ENCODE assay signal across 19 cellular contexts in the genomic region with DNA sequence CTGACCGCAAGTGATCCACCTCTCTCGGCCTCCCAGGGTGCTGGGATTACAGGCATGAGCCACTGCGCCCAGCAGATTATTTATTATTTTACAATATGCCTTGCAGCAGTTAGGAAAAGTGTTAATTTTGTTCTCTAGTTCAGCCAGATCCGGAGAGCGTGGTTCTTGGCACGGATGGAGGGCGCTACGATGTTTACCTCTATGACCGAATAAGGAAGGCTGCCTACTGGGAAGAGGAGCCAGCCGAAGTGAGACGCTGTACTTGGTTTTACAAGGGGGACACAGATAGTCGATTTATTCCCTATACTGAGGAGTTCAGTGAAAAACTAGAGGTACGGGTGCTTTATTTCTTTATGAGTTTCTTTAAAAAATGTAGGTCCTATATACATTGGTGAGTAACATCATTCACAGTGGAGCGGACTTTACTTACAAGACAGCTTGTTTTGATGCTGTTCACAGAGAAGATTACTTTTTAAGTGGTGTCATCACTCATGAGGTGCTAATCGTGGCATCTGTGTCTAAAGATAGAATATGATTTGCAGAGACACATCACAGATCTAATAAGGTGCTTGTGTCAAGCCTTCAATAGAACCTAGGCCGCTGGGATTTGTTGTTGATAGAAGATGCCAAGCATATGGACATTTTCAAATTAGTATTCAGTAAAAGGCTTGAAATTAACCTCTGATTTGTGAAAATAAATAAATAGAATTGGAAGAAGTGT. TPM values are rescaled to one million over a fixed set of nuclear protein-coding genes. Genes with fewer than 3 reads are reported as not detected.
DNase-seq lines count a peak whose midpoint lies in the region; ATAC-seq and TF ChIP-seq lines count a peak whose summit lies in the region.
"Had no signal": no experiment of that assay in that cellular context is flagged by ENCODE, and none has a peak within 500 bp of the region (broad histone marks: within the 10 kb centered on the region; RNA-seq: fewer than 3 reads in every experiment).

No MANE protein-coding gene starts in this region.

- H3K4me1 ChIP-seq in right cardiac atrium (ENCODE audit: control insufficient read depth, insufficient read depth, low read length) (no peaks in the 10 kb centered on the region), mucosa of stomach (ENCODE audit: control insufficient read depth, insufficient read depth, low read length) (no peaks in the 10 kb centered on the region), rectal smooth muscle tissue (ENCODE audit: control insufficient read depth, insufficient read depth, low read length) (no peaks in the 10 kb centered on the region)
- H3K4me1 ChIP-seq: BE2C had no signal

- H3K9me3 Mint-ChIP-seq in glutamatergic neuron (ENCODE audit: unreplicated experiment): no peaks in the 10 kb centered on the region
- H3K9me3 Mint-ChIP-seq: CD4-positive, CD25-positive, alpha-beta regulatory T cell; CD8-positive, alpha-beta memory T cell; H9 had no signal

- 74% methylated on average over 16 of the region's 16 CpGs for WGBS in right cardiac atrium

- H3K9me3 ChIP-seq in right cardiac atrium (ENCODE audit: control insufficient read depth, low read length): no peaks in the 10 kb centered on the region
- no peaks in the 10 kb centered on the region for H3K9me3 ChIP-seq in mucosa of stomach (ENCODE audit: control insufficient read depth, low read length)
- H3K9me3 ChIP-seq: BE2C had no signal

- no peaks in the 10 kb centered on the region for H3K36me3 ChIP-seq in mucosa of stomach (ENCODE audit: control insufficient read depth, insufficient read depth, low read length)
- peaks cover 11% of the 10 kb centered on the region for H3K36me3 ChIP-seq in rectal smooth muscle tissue (ENCODE audit: control insufficient read depth, insufficient read depth, low read length)

- DNase-seq in right cardiac atrium (no peak), Right ventricle myocardium inferior (ENCODE audit: missing footprints) (no peak), glutamatergic neuron (no peak), cortex of kidney (lab: John Stamatoyannopoulos, UW) (no peak)
- DNase-seq: ACHN; BE2C; C1 segment of cervical spinal cord; CD4-positive, CD25-positive, alpha-beta regulatory T cell; CD8-positive, alpha-beta memory T cell; COR-L47; DMS 273 treated with DMSO at 0.1 percent for 48 hours; DMS53; DND-41; GOT3; H9; IMR-90 had no signal

- H3K27me3 ChIP-seq in right cardiac atrium (ENCODE audit: control insufficient read depth, insufficient read depth): no peaks in the 10 kb centered on the region
- H3K27me3 ChIP-seq in mucosa of stomach (ENCODE audit: control insufficient read depth, insufficient read depth, low read length): no peaks in the 10 kb centered on the region
- H3K27me3 ChIP-seq in rectal smooth muscle tissue (ENCODE audit: control insufficient read depth, insufficient read depth, low read length): no peaks in the 10 kb centered on the region
- H3K27me3 ChIP-seq: BE2C had no signal

- ATAC-seq in right cardiac atrium: peak in 1 of 2 donors; percentile 55
- no peak for ATAC-seq in Right ventricle myocardium inferior
- ATAC-seq in GM21528 (IDR thresholded peaks at IDR 0.05; ENCODE audit: low FRiP score, unreplicated experiment): no peak

- no peak for TF ChIP-seq CTCF in glutamatergic neuron (IDR thresholded peaks at IDR 0.05; ENCODE audit: partially characterized antibody, unreplicated experiment)

- no peaks in the 10 kb centered on the region for H3K36me3 Mint-ChIP-seq in glutamatergic neuron (ENCODE audit: unreplicated experiment)

- intact Hi-C loops in right cardiac atrium (cut with DNase I) (no loop called here), Right ventricle myocardium inferior (cut with DNase I) (no loop called here)

- H3K4me3 Mint-ChIP-seq in glutamatergic neuron (ENCODE audit: unreplicated experiment): no peak overlapping the region
- H3K4me3 Mint-ChIP-seq: CD4-positive, CD25-positive, alpha-beta regulatory T cell; CD8-positive, alpha-beta memory T cell; H9 had no signal

- H3K27me3 Mint-ChIP-seq in glutamatergic neuron (ENCODE audit: unreplicated experiment): no peaks in the 10 kb centered on the region
- H3K27me3 Mint-ChIP-seq: CD4-positive, CD25-positive, alpha-beta regulatory T cell; CD8-positive, alpha-beta memory T cell had no signal

- H3K4me3 ChIP-seq in right cardiac atrium (ENCODE audit: low read length) (no peak overlapping the region), mucosa of stomach (ENCODE audit: low read length) (peak overlapping the region; percentile 8), rectal smooth muscle tissue (ENCODE audit: low read length) (no peak overlapping the region)

- H3K27ac ChIP-seq in right cardiac atrium (ENCODE audit: low read length) (peak overlapping the region; percentile 13), rectal smooth muscle tissue (ENCODE audit: low read depth, low read length) (peak overlapping the region; percentile 50)

- H3K9ac ChIP-seq in mucosa of stomach (ENCODE audit: low read length): no peak overlapping the region
- H3K9ac ChIP-seq in rectal smooth muscle tissue (ENCODE audit: low read length): no peak overlapping the region

- peaks cover under 1% of the 10 kb centered on the region for H3K4me1 Mint-ChIP-seq in glutamatergic neuron (ENCODE audit: low read depth, unreplicated experiment)
- H3K4me1 Mint-ChIP-seq: H9 had no signal

- no peak overlapping the region for H3K27ac Mint-ChIP-seq in glutamatergic neuron (ENCODE audit: unreplicated experiment)
- H3K27ac Mint-ChIP-seq: H9 had no signal

RNA-seq across cellular contexts. Expression of gene SEC23IP, which starts 11.6 kb away (rescaled TPM):
- total RNA-seq in right cardiac atrium (10 to 100 TPM; 29.7 to 41.9 (median 32.9) TPM), Right ventricle myocardium inferior (23.5 TPM), glutamatergic neuron (ENCODE audit: unreplicated experiment) (65.0 TPM)
- 6.9 TPM for polyA plus RNA-seq in right cardiac atrium

RNA-seq across cellular contexts. Expression of gene MCMBP, which starts 31.5 kb away (rescaled TPM):
- total RNA-seq in right cardiac atrium: 10 to 100 TPM; 24.8 to 30.9 (median 28.3) TPM
- polyA plus RNA-seq in right cardiac atrium: 15.4 TPM
- total RNA-seq in Right ventricle myocardium inferior: 30.5 TPM
- total RNA-seq in glutamatergic neuron (ENCODE audit: unreplicated experiment): 37.5 TPM
